ENCODE assay signal across 1 cellular context in genomic region chr2:108271691-108272253, GRCh38.
A peak's percentile ranks its signal among the peaks of the same experiment; 100 is the strongest.
TF ChIP-seq lines count a peak whose summit lies in the region.

No MANE protein-coding gene starts in this region.

TF ChIP-seq in K562, 482 proteins besides CTCF, POLR2A, EP300 and RAD21 (continued from another document and continues in another):
- TF ChIP-seq, protein P1, sequence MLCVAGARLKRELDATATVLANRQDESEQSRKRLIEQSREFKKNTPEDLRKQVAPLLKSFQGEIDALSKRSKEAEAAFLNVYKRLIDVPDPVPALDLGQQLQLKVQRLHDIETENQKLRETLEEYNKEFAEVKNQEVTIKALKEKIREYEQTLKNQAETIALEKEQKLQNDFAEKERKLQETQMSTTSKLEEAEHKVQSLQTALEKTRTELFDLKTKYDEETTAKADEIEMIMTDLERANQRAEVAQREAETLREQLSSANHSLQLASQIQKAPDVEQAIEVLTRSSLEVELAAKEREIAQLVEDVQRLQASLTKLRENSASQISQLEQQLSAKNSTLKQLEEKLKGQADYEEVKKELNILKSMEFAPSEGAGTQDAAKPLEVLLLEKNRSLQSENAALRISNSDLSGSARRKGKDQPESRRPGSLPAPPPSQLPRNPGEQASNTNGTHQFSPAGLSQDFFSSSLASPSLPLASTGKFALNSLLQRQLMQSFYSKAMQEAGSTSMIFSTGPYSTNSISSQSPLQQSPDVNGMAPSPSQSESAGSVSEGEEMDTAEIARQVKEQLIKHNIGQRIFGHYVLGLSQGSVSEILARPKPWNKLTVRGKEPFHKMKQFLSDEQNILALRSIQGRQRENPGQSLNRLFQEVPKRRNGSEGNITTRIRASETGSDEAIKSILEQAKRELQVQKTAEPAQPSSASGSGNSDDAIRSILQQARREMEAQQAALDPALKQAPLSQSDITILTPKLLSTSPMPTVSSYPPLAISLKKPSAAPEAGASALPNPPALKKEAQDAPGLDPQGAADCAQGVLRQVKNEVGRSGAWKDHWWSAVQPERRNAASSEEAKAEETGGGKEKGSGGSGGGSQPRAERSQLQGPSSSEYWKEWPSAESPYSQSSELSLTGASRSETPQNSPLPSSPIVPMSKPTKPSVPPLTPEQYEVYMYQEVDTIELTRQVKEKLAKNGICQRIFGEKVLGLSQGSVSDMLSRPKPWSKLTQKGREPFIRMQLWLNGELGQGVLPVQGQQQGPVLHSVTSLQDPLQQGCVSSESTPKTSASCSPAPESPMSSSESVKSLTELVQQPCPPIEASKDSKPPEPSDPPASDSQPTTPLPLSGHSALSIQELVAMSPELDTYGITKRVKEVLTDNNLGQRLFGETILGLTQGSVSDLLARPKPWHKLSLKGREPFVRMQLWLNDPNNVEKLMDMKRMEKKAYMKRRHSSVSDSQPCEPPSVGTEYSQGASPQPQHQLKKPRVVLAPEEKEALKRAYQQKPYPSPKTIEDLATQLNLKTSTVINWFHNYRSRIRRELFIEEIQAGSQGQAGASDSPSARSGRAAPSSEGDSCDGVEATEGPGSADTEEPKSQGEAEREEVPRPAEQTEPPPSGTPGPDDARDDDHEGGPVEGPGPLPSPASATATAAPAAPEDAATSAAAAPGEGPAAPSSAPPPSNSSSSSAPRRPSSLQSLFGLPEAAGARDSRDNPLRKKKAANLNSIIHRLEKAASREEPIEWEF (CRISPR knock-in tag; IDR thresholded peaks at IDR 0.05): no peak
- TF ChIP-seq SLC30A9 (CRISPR knock-in tag; IDR thresholded peaks at IDR 0.05) (no peak), KLF10 (CRISPR knock-in tag; IDR thresholded peaks at IDR 0.05) (no peak), HNRNPUL1 (IDR thresholded peaks at IDR 0.05; ENCODE audit: low read length) (no peak), IRF2 (CRISPR knock-in tag; IDR thresholded peaks at IDR 0.05) (no peak), FOXA3 (CRISPR knock-in tag; conservative IDR thresholded peaks at IDR 0.05 in 1 of 2, IDR thresholded peaks at IDR 0.05 in 1 of 2) (peak in 1 of 2 experiments; percentile 60; a peak in 1 of 4 replicates), ZNF134 (CRISPR knock-in tag; conservative IDR thresholded peaks at IDR 0.05) (no peak), GABPA (tag; conservative IDR thresholded peaks at IDR 0.05; ENCODE audit: low read depth) (peak; percentile 60), ATF6 (CRISPR knock-in tag; IDR thresholded peaks at IDR 0.05) (no peak), HNRNPH1 (optimal IDR thresholded peaks at IDR 0.05; ENCODE audit: low read depth, low read length) (no peak), ETV1 (tag; conservative IDR thresholded peaks at IDR 0.05; ENCODE audit: low read depth) (peak; percentile 36), XRCC3 (IDR thresholded peaks at IDR 0.05) (no peak), VEZF1 (CRISPR knock-in tag; IDR thresholded peaks at IDR 0.05) (no peak), HNRNPLL (IDR thresholded peaks at IDR 0.05; ENCODE audit: low read depth, low read length, poor library complexity, severe bottlenecking) (no peak), POLR2G (IDR thresholded peaks at IDR 0.05; ENCODE audit: low read depth, low read length) (no peak), ZNF511 (CRISPR knock-in tag; IDR thresholded peaks at IDR 0.05) (no peak), CREBBP (IDR thresholded peaks at IDR 0.05; ENCODE audit: low read depth, low read length) (no peak), ZNF778 (CRISPR knock-in tag; IDR thresholded peaks at IDR 0.05) (no peak), NKRF (IDR thresholded peaks at IDR 0.05; ENCODE audit: borderline replicate concordance) (no peak), ELK1 (CRISPR knock-in tag; IDR thresholded peaks at IDR 0.05) (no peak), ZNF589 (CRISPR knock-in tag; IDR thresholded peaks at IDR 0.05; ENCODE audit: low read depth) (no peak), MEF2D (tag; conservative IDR thresholded peaks at IDR 0.05; ENCODE audit: low read depth) (no peak), ZNF146 (CRISPR knock-in tag; IDR thresholded peaks at IDR 0.05; ENCODE audit: unreplicated experiment) (no peak), RBM25 (IDR thresholded peaks at IDR 0.05; ENCODE audit: low read depth, low read length, severe bottlenecking) (peak; percentile 56), TCF7L2 (IDR thresholded peaks at IDR 0.05; ENCODE audit: low read depth, low read length) (no peak)
- TF ChIP-seq, protein P2, sequence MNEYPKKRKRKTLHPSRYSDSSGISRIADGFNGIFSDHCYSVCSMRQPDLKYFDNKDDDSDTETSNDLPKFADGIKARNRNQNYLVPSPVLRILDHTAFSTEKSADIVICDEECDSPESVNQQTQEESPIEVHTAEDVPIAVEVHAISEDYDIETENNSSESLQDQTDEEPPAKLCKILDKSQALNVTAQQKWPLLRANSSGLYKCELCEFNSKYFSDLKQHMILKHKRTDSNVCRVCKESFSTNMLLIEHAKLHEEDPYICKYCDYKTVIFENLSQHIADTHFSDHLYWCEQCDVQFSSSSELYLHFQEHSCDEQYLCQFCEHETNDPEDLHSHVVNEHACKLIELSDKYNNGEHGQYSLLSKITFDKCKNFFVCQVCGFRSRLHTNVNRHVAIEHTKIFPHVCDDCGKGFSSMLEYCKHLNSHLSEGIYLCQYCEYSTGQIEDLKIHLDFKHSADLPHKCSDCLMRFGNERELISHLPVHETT (CRISPR knock-in tag; conservative IDR thresholded peaks at IDR 0.05 in 1 of 2, IDR thresholded peaks at IDR 0.05 in 1 of 2): 0 out of 4 replicates have a peak, but pooled peaks of 1 of the 2 experiments have one; percentile 43
- TF ChIP-seq, protein P3, sequence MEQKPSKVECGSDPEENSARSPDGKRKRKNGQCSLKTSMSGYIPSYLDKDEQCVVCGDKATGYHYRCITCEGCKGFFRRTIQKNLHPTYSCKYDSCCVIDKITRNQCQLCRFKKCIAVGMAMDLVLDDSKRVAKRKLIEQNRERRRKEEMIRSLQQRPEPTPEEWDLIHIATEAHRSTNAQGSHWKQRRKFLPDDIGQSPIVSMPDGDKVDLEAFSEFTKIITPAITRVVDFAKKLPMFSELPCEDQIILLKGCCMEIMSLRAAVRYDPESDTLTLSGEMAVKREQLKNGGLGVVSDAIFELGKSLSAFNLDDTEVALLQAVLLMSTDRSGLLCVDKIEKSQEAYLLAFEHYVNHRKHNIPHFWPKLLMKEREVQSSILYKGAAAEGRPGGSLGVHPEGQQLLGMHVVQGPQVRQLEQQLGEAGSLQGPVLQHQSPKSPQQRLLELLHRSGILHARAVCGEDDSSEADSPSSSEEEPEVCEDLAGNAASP (IDR thresholded peaks at IDR 0.05): no peak
- TF ChIP-seq, protein P4, sequence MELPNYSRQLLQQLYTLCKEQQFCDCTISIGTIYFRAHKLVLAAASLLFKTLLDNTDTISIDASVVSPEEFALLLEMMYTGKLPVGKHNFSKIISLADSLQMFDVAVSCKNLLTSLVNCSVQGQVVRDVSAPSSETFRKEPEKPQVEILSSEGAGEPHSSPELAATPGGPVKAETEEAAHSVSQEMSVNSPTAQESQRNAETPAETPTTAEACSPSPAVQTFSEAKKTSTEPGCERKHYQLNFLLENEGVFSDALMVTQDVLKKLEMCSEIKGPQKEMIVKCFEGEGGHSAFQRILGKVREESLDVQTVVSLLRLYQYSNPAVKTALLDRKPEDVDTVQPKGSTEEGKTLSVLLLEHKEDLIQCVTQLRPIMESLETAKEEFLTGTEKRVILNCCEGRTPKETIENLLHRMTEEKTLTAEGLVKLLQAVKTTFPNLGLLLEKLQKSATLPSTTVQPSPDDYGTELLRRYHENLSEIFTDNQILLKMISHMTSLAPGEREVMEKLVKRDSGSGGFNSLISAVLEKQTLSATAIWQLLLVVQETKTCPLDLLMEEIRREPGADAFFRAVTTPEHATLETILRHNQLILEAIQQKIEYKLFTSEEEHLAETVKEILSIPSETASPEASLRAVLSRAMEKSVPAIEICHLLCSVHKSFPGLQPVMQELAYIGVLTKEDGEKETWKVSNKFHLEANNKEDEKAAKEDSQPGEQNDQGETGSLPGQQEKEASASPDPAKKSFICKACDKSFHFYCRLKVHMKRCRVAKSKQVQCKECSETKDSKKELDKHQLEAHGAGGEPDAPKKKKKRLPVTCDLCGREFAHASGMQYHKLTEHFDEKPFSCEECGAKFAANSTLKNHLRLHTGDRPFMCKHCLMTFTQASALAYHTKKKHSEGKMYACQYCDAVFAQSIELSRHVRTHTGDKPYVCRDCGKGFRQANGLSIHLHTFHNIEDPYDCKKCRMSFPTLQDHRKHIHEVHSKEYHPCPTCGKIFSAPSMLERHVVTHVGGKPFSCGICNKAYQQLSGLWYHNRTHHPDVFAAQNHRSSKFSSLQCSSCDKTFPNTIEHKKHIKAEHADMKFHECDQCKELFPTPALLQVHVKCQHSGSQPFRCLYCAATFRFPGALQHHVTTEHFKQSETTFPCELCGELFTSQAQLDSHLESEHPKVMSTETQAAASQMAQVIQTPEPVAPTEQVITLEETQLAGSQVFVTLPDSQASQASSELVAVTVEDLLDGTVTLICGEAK (IDR thresholded peaks at IDR 0.05): 0 out of 2 replicates have a peak, but pooled peaks have one; percentile 30
- TF ChIP-seq, protein P4 (CRISPR knock-in tag; IDR thresholded peaks at IDR 0.05): no peak
